15 cellular contexts compared by ENCODE assay signal in genomic region chr12:27573972-27574371, GRCh38. TPM values are rescaled to one million over a fixed set of nuclear protein-coding genes. Genes with fewer than 3 reads are reported as not detected.
DNase-seq lines count a peak whose midpoint lies in the region; ATAC-seq and TF ChIP-seq lines count a peak whose summit lies in the region.
"Had no signal": no experiment of that assay in that cellular context is flagged by ENCODE, and none has a peak within 500 bp of the region (broad histone marks: within the 10 kb centered on the region; RNA-seq: fewer than 3 reads in every experiment).

No MANE protein-coding gene starts in this region.

- no peaks in the 10 kb centered on the region for H3K9me3 Mint-ChIP-seq in stimulated activated memory B cell treated with anti-CD40 and anti-IgM and Interleukin-4, amounts not matched to agents 10 μg/mL and 1 μg/mL and 100 μg/mL, for 72 hours
- H3K9me3 Mint-ChIP-seq: T-helper 1 cell treated with Interleukin-12 subunit alpha and Interleukin-12 subunit beta and Interleukin-4 antibody, amounts not matched to agents 30 μg/mL and 1 μg/mL, for 36 hours had no signal

- H3K36me3 ChIP-seq in A673 (ENCODE audit: insufficient read depth, low read length, poor library complexity, severe bottlenecking) (no peaks in the 10 kb centered on the region), HCT116 (ENCODE audit: control insufficient read depth in 1 of 2, insufficient read depth in 2 of 2, low read length in 2 of 2) (peaks cover 0 to 2% of the 10 kb centered on the region in 2 experiments; a peak in 2 of 4 replicates), adipocyte (ENCODE audit: control insufficient read depth, insufficient read depth, low read length, severe bottlenecking) (peaks cover 2% of the 10 kb centered on the region), body of pancreas (replicated peaks in 1 of 2; ENCODE audit: insufficient read depth in 1 of 2, low read depth in 2 of 2) (no peaks in the 10 kb centered on the region), upper lobe of left lung (peaks cover 0 to under 1% (median 0%) of the 10 kb centered on the region in 4 donors)

- TF ChIP-seq RAD21 in HCT116 (IDR thresholded peaks at IDR 0.05; ENCODE audit: low read depth) = 0 out of 2 replicates have a peak, but pooled peaks have one; percentile 6

- H3K4me1 Mint-ChIP-seq in stimulated activated memory B cell treated with anti-CD40 and anti-IgM and Interleukin-4, amounts not matched to agents 10 μg/mL and 1 μg/mL and 100 μg/mL, for 72 hours = peaks cover 7% of the 10 kb centered on the region

- CTCF ChIA-PET in A673 (lab: Charles Lee) (interaction anchor here (0.6 kb wide), 1 partner anchor 139 kb away, joined by 8 read pairs; no protein-coding TSS in a partner anchor), HCT116 (lab: Charles Lee) (no interaction called here)

- intact Hi-C loops in A673 (cut with micrococcal nuclease; ENCODE audit: unreplicated experiment) (no loop called here), HCT116 (cut with micrococcal nuclease) (no loop called here), body of pancreas (cut with DNase I) (no loop called here)

- H3K4me1 ChIP-seq in A673 (ENCODE audit: insufficient read depth, low read length, poor library complexity, severe bottlenecking) (peaks cover 5% of the 10 kb centered on the region), HCT116 (ENCODE audit: control insufficient read depth in 1 of 2, insufficient read depth in 2 of 2, low read length in 2 of 2) (peaks cover 34 to 66% of the 10 kb centered on the region in 2 experiments), adipocyte (ENCODE audit: control insufficient read depth, insufficient read depth, low read length) (peaks cover 54% of the 10 kb centered on the region), body of pancreas (no peaks in the 10 kb centered on the region), upper lobe of left lung (peaks cover 10 to 59% (median 24%) of the 10 kb centered on the region in 4 donors)

- H3K27me3 Mint-ChIP-seq in stimulated activated memory B cell treated with anti-CD40 and anti-IgM and Interleukin-4, amounts not matched to agents 10 μg/mL and 1 μg/mL and 100 μg/mL, for 72 hours = peaks cover 8% of the 10 kb centered on the region

- RAD21 ChIA-PET in HCT116 (lab: Charles Lee; ENCODE audit: low non-redundant PET in 1 of 2, low total read pairs in 2 of 2, uncharacterized antibody in 2 of 2, unreplicated experiment in 2 of 2) = no interaction called here

- no peak overlapping the region for H3K27ac Mint-ChIP-seq in stimulated activated memory B cell treated with anti-CD40 and anti-IgM and Interleukin-4, amounts not matched to agents 10 μg/mL and 1 μg/mL and 100 μg/mL, for 72 hours
- H3K27ac Mint-ChIP-seq: CD14-positive monocyte; T-helper 1 cell treated with Interleukin-12 subunit alpha and Interleukin-12 subunit beta and Interleukin-4 antibody, amounts not matched to agents 30 μg/mL and 1 μg/mL, for 36 hours had no signal

- peaks cover 66% of the 10 kb centered on the region for H3K79me2 ChIP-seq in HCT116 (ENCODE audit: insufficient read depth, low read length)

- WGBS in body of pancreas, 2 donors = 67 to 71% methylated on average over 3 of the region's 3 CpGs
- 55 to 57% methylated on average over 3 of the region's 3 CpGs for WGBS in upper lobe of left lung, 2 donors

- TF ChIP-seq CTCF in A673 (conservative IDR thresholded peaks at IDR 0.05; ENCODE audit: low read depth, low read length) = no peak
- no peak for TF ChIP-seq CTCF in HCT116 (IDR thresholded peaks at IDR 0.05 in 2 of 3, conservative IDR thresholded peaks at IDR 0.05 in 1 of 3; ENCODE audit: borderline replicate concordance in 1 of 3, insufficient read depth in 1 of 3, low read depth in 2 of 3, low read length in 2 of 3)
- no peak for TF ChIP-seq CTCF in body of pancreas (IDR thresholded peaks at IDR 0.05)
- TF ChIP-seq CTCF in upper lobe of left lung (IDR thresholded peaks at IDR 0.05) = no peak

- TF ChIP-seq POLR2A in HCT116 (IDR thresholded peaks at IDR 0.05; ENCODE audit: borderline replicate concordance, extremely low read depth, insufficient read depth, insufficient read length) = no peak
- no peak for TF ChIP-seq POLR2A in body of pancreas (IDR thresholded peaks at IDR 0.05)
- TF ChIP-seq POLR2A in upper lobe of left lung (IDR thresholded peaks at IDR 0.05) = no peak

- no peak overlapping the region for H3K4me3 Mint-ChIP-seq in stimulated activated memory B cell treated with anti-CD40 and anti-IgM and Interleukin-4, amounts not matched to agents 10 μg/mL and 1 μg/mL and 100 μg/mL, for 72 hours
- H3K4me3 Mint-ChIP-seq: CD14-positive monocyte; T-helper 1 cell treated with Interleukin-12 subunit alpha and Interleukin-12 subunit beta and Interleukin-4 antibody, amounts not matched to agents 30 μg/mL and 1 μg/mL, for 36 hours had no signal

- TF ChIP-seq EP300 in upper lobe of left lung (IDR thresholded peaks at IDR 0.05) = no peak

- H3K4me2 ChIP-seq in HCT116 (ENCODE audit: low read length) = peak overlapping the region; percentile 49

- BruUV-seq in A673 (replicated peaks; lab: Mats Ljungman, UMichigan) = no TSS peak
- no TSS peak for BruUV-seq in HCT116 (replicated peaks; lab: Mats Ljungman, UMichigan)

- H3K4me3 ChIP-seq in A673 (ENCODE audit: low read depth, low read length, poor library complexity, severe bottlenecking) (no peak overlapping the region), HCT116 (replicated peaks in 1 of 2; ENCODE audit: low read depth in 1 of 2, low read length in 2 of 2) (no peak overlapping the region; a peak in 1 of 4 replicates), adipocyte (ENCODE audit: low read length) (no peak overlapping the region), body of pancreas (no peak overlapping the region), upper lobe of left lung (no peak overlapping the region)

- no peaks in the 10 kb centered on the region for H3K36me3 Mint-ChIP-seq in stimulated activated memory B cell treated with anti-CD40 and anti-IgM and Interleukin-4, amounts not matched to agents 10 μg/mL and 1 μg/mL and 100 μg/mL, for 72 hours
- H3K36me3 Mint-ChIP-seq: CD14-positive monocyte had no signal

- no peak overlapping the region for H3K27ac ChIP-seq in A673 (ENCODE audit: low read depth, low read length, poor library complexity, severe bottlenecking)
- H3K27ac ChIP-seq in HCT116 (ENCODE audit: low read depth, low read length) = peak overlapping the region; percentile 52; the same call in 1 of the 2 replicates
- H3K27ac ChIP-seq in body of pancreas = no peak overlapping the region
- peak overlapping the region in 2 of 4 donors; percentile 30 to 39 for H3K27ac ChIP-seq in upper lobe of left lung

- in situ Hi-C loops in G401 (cut with HindIII; ENCODE audit: low sequenced_read_pairs) = no loop called here

- POLR2A ChIA-PET in A673 (lab: Charles Lee; ENCODE audit: low non-redundant PET) (no interaction called here), HCT116 (lab: Charles Lee) (no interaction called here)

- peak; percentile 33 for DNase-seq in A673 (ENCODE audit: low spot score)
- DNase-seq in HCT116 (ENCODE audit: low read depth, low spot score) = peak; percentile 37
- peak; percentile 57 for DNase-seq in adipocyte (ENCODE audit: low read depth)
- DNase-seq in glomerular visceral epithelial cell (ENCODE audit: extremely low spot score) = peak; percentile 87
- no peak for DNase-seq in body of pancreas
- no peak for DNase-seq in upper lobe of left lung
- no peak for DNase-seq in G401 (ENCODE audit: low spot score)
- DNase-seq: anterior cingulate cortex; KG1; NCI-H524; stimulated activated CD4-positive, alpha-beta T cell treated with anti-CD3 and anti-CD28 coated beads, Interleukin-15, amount 100 ng/mL, for 24 hours; stimulated activated naive CD4-positive, alpha-beta T cell treated with Interleukin-2 at 50 U/mL for 16 hours had no signal

- no peaks in the 10 kb centered on the region for H3K9me2 ChIP-seq in HCT116 (ENCODE audit: insufficient read depth)

- peak; percentile 70; the same call in 1 of the 2 replicates for ATAC-seq in HCT116
- no peak for ATAC-seq in body of pancreas
- no peak for ATAC-seq in stimulated activated memory B cell treated with anti-CD40 and anti-IgM and Interleukin-4, amounts not matched to agents 10 μg/mL and 1 μg/mL and 100 μg/mL, for 72 hours
- ATAC-seq in upper lobe of left lung (ENCODE audit: low FRiP score in 2 of 2) = no peak

- no peak overlapping the region for H2AFZ ChIP-seq in HCT116 (ENCODE audit: low read depth, low read length, poor library complexity, severe bottlenecking)

- H3K27me3 ChIP-seq in A673 (replicated peaks; ENCODE audit: insufficient read depth, low read depth, low read length, poor library complexity) (no peaks in the 10 kb centered on the region), HCT116 (ENCODE audit: insufficient read depth, low read length) (no peaks in the 10 kb centered on the region), adipocyte (replicated peaks; ENCODE audit: control insufficient read depth, insufficient read depth, low read length) (no peaks in the 10 kb centered on the region), body of pancreas (no peaks in the 10 kb centered on the region), upper lobe of left lung (no peaks in the 10 kb centered on the region)

- H3K9me3 ChIP-seq in A673 (ENCODE audit: low read depth, low read length, poor library complexity, severe bottlenecking) = no peaks in the 10 kb centered on the region
- H3K9me3 ChIP-seq in HCT116 (ENCODE audit: control insufficient read depth in 1 of 2, insufficient read depth in 1 of 2, low read depth in 1 of 2, low read length in 2 of 2) = no peaks in the 10 kb centered on the region
- no peaks in the 10 kb centered on the region for H3K9me3 ChIP-seq in adipocyte (ENCODE audit: control insufficient read depth, low read length)
- no peaks in the 10 kb centered on the region for H3K9me3 ChIP-seq in body of pancreas
- no peaks in the 10 kb centered on the region for H3K9me3 ChIP-seq in upper lobe of left lung

- no peaks in the 10 kb centered on the region for H4K20me1 ChIP-seq in HCT116 (ENCODE audit: insufficient read depth)

- no peak overlapping the region for H3K9ac ChIP-seq in HCT116 (ENCODE audit: low read length)
- H3K9ac ChIP-seq in adipocyte (ENCODE audit: low read length) = no peak overlapping the region

RNA-seq across cellular contexts. Expression of gene PPFIBP1, which starts 50.0 kb away (rescaled TPM):
- 41.2 and 49.1 TPM in 2 replicates for total RNA-seq in A673 (2021)
- total RNA-seq in HCT116 (2021; ENCODE audit: unreplicated experiment) = 102 TPM
- polyA plus RNA-seq in HCT116 (2012) = 33.8 and 36.6 TPM in 2 replicates
- 10 to 100 TPM; 63.9 to 67.5 TPM for total RNA-seq in body of pancreas
- total RNA-seq in upper lobe of left lung = 100 to 1,000 TPM in 3 of 6 donors, 10 to 100 TPM in 3; 67.5 to 129 (median 101) TPM
- total RNA-seq in G401 (2014; rRNA removed; shearing (Covaris generic)) = 27.1 and 43.4 TPM in 2 replicates

Comparison
In these comparisons a context has a peak if more than half of its experiments do, and no peak if none do; other contexts are left out.
1. DNase-seq: peak in A673 (single experiment), HCT116 (single experiment), adipocyte (single experiment) and glomerular visceral epithelial cell (single experiment); none in body of pancreas (0 of 4), upper lobe of left lung (0 of 2) and G401 (single experiment).